ENCODE assay signal across 8 cellular contexts in genomic region chrX:120457766-120458180, GRCh38. TPM values are rescaled to one million over a fixed set of nuclear protein-coding genes. Genes with fewer than 3 reads are reported as not detected.
A peak's percentile ranks its signal among the peaks of the same experiment; 100 is the strongest.
DNase-seq lines count a peak whose midpoint lies in the region; ATAC-seq lines count a peak whose summit lies in the region.

No MANE protein-coding gene starts in this region.

- no peak overlapping the region for H3K27ac ChIP-seq in caudate nucleus (ENCODE audit: low read depth, low read length)

- peak; percentile 54 for DNase-seq in AG08395 (ENCODE audit: low spot score)
- DNase-seq in RPMI7951 (ENCODE audit: low read depth), result peak; percentile 81
- peak; percentile 52 for DNase-seq in foreskin melanocyte
- no peak for DNase-seq in NCI-H1417 treated with DMSO at 0.1 percent for 48 hours (lab: John Stamatoyannopoulos, UW)
- DNase-seq in caudate nucleus (lab: John Stamatoyannopoulos, UW), result no peak
- no peak for DNase-seq in ureter (ENCODE audit: low spot score)

- ATAC-seq in GM18868 (IDR thresholded peaks at IDR 0.05; ENCODE audit: unreplicated experiment) (peak; percentile 97), HG03095 (IDR thresholded peaks at IDR 0.05; ENCODE audit: unreplicated experiment) (peak; percentile 92)

RNA-seq across cellular contexts. Expression of gene LAMP2, which starts 11.3 kb away (rescaled TPM):
- total RNA-seq in RPMI7951 (2014; rRNA removed; shearing (Covaris generic)), result 118 and 142 TPM in 2 replicates
- total RNA-seq in ureter, result 82.3 TPM

Comparison
In these comparisons a context has a peak if more than half of its experiments do, and no peak if none do; other contexts are left out.
1. DNase-seq: peak in AG08395 (single experiment), RPMI7951 (single experiment) and foreskin melanocyte (single experiment); none in NCI-H1417 treated with DMSO at 0.1 percent for 48 hours (single experiment), caudate nucleus (0 of 61) and ureter (single experiment).